Comparison of ENCODE assay signal across 8 cellular contexts in the genomic region with DNA sequence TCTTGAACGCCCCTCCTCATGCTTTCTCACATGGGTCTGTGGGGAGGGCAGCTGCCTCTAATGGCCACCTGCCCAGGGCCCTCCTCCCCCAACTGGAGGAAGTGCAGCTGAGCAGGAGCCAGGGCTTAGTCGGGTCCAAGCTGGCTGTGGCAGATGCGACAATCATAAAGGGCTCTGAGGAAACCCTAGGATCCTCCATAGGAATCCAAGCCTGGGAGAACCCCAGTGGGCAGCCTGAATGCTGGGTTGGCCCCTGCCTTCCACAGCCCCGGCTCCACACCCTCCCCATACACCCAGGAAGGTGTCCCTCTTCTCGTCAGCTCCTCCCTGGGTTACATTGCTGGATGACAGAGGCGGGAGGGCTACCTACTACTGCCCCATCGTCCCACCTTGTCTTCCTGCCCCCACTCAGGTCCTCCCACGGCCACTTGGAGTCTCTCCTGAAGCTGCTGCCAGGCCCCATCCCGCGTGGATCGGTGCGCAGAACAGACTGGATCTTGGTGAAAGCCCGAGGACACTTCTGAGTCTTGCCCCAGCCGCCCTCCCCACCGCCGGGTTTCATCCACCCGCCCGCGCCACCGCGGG. TPM values are rescaled to one million over a fixed set of nuclear protein-coding genes. Genes with fewer than 3 reads are reported as not detected.
DNase-seq lines count a peak whose midpoint lies in the region; TF ChIP-seq lines count a peak whose summit lies in the region.

No MANE protein-coding gene starts in this region.

- H3K4me3 ChIP-seq in esophagus (ENCODE audit: low read depth in 1 of 2, low read length in 2 of 2) = peak overlapping the region; percentile 52
- H3K4me3 ChIP-seq in parathyroid adenoma (ENCODE audit: low read depth, low read length) = peak overlapping the region; percentile 47

- H3K36me3 ChIP-seq in esophagus (ENCODE audit: control insufficient read depth in 2 of 2, insufficient read depth in 2 of 2, low read length in 1 of 2) (no peaks in the 10 kb centered on the region), parathyroid adenoma (ENCODE audit: control insufficient read depth, insufficient read depth, low read length) (no peaks in the 10 kb centered on the region)

- H3K4me2 ChIP-seq in parathyroid adenoma (ENCODE audit: low read length) = peak overlapping the region; percentile 89

- no peak overlapping the region for H3K27ac ChIP-seq in esophagus (ENCODE audit: low read depth in 2 of 2, low read length in 1 of 2)
- H3K27ac ChIP-seq in parathyroid adenoma = no peak overlapping the region

- H3K27me3 ChIP-seq in esophagus (ENCODE audit: control insufficient read depth in 1 of 2, insufficient read depth in 2 of 2, low read length in 2 of 2) (no peaks in the 10 kb centered on the region), parathyroid adenoma (ENCODE audit: control insufficient read depth, insufficient read depth, low read length) (no peaks in the 10 kb centered on the region)

- no peak overlapping the region for H3K9ac ChIP-seq in parathyroid adenoma

- no peaks in the 10 kb centered on the region for H3K79me2 ChIP-seq in parathyroid adenoma

- peaks cover 9 to 10% of the 10 kb centered on the region in 2 donors for H3K4me1 ChIP-seq in esophagus (ENCODE audit: control insufficient read depth in 2 of 2, insufficient read depth in 2 of 2, low read length in 1 of 2)
- peaks cover 3% of the 10 kb centered on the region for H3K4me1 ChIP-seq in parathyroid adenoma

- H2AFZ ChIP-seq in parathyroid adenoma = peak overlapping the region; percentile 79

- WGBS in esophagus, 2 donors = 10 to 12% methylated on average over 21 of the region's 21 CpGs

- TF ChIP-seq CTCF in parathyroid adenoma (IDR thresholded peaks at IDR 0.05) = no peak

- DNase-seq in D341Med (ENCODE audit: low spot score) (peak; percentile 53), NCI-H524 treated with DMSO at 0.1 percent for 48 hours (lab: John Stamatoyannopoulos, UW) (peak; percentile 67), AG08396 (ENCODE audit: low spot score) (no peak), SIG-M5 (lab: John Stamatoyannopoulos, UW) (no peak), ureter (ENCODE audit: low spot score) (no peak)
- DNase-seq in activated CD4-positive, alpha-beta T cell treated with anti-CD3 and anti-CD28 coated beads, Interleukin-2, amount 50 U/mL, for 4 hours = no peak

- H3K9me3 ChIP-seq in esophagus (ENCODE audit: control insufficient read depth in 2 of 2, insufficient read depth in 1 of 2, low read depth in 1 of 2, low read length in 1 of 2) (no peaks in the 10 kb centered on the region), parathyroid adenoma (ENCODE audit: control insufficient read depth, low read length) (no peaks in the 10 kb centered on the region)

RNA-seq across cellular contexts. Expression of a gene that starts 15.6 kb away (rescaled TPM):
- 10 to 100 TPM; 15.3 to 17.0 TPM for polyA plus RNA-seq in esophagus
- 53.5 TPM for total RNA-seq in ureter

RNA-seq across cellular contexts. Expression of a gene that starts 24.9 kb away (rescaled TPM):
- 10 to 100 TPM; 10.1 to 17.5 TPM for polyA plus RNA-seq in esophagus
- 17.7 TPM for total RNA-seq in ureter

RNA-seq across cellular contexts. Expression of a gene that starts 52.3 kb away (rescaled TPM):
- 1 to 10 TPM; 1.8 to 4.8 TPM for polyA plus RNA-seq in esophagus
- total RNA-seq in ureter = 0.29 TPM

Comparison
In these comparisons a context has a peak if more than half of its experiments do, and no peak if none do; other contexts are left out.
1. DNase-seq: peak in D341Med (single experiment) and NCI-H524 treated with DMSO at 0.1 percent for 48 hours (single experiment); none in AG08396 (single experiment), SIG-M5 (single experiment), ureter (single experiment) and activated CD4-positive, alpha-beta T cell treated with anti-CD3 and anti-CD28 coated beads, Interleukin-2, amount 50 U/mL, for 4 hours (0 of 2).